In the genomic region with DNA sequence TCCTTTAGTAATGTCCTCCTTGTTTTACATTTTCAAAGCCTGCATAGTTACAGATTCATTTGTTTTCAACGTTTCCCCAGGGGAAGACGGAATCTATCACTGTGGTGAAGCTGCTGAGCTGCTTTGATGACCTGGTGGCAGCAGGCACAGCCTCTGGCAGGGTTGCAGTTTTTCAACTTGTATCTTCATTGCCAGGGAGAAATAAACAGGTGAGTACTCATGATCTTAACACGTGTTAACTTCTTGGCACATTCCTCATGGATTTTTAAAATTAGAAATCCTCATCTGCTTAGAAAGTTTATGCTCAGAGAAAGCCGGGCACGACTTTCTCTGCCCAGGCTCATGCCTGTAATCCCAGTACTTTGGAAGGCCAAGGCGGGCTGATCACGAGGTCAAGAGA, we compare ENCODE assay signal across 21 cellular contexts.
"Had no signal": no experiment of that assay in that cellular context is flagged by ENCODE, and none has a peak within 500 bp of the region (broad histone marks: within the 10 kb centered on the region; RNA-seq: fewer than 3 reads in every experiment).

No MANE protein-coding gene starts in this region.

- H3K9me3 ChIP-seq: ovary had no signal

- H3K9ac ChIP-seq: neural progenitor cell had no signal

- ATAC-seq: esophagus mucosa had no signal

- DNase-seq: activated B cell treated with CpG ODN at 0.5 μM for 24 hours; activated CD4-positive, alpha-beta T cell treated with anti-CD3 and anti-CD28 coated beads, Interleukin-2, amount 10 ng/mL, durations not matched to agents 7 days and 5 days; activated CD8-positive, alpha-beta memory T cell treated with anti-CD3 and anti-CD28 coated beads, Interleukin-2, amount 50 U/mL, for 48 hours; activated gamma-delta T cell treated with Interleukin-2 at 50 U/mL for 16 hours; aorta; immature natural killer cell; mammary epithelial cell; naive B cell; ovary; retina; small intestine; stimulated activated CD4-positive, alpha-beta T cell treated with anti-CD3 and anti-CD28 coated beads, Interleukin-4, amount 100 ng/mL, for 24 hours; stimulated activated naive CD4-positive, alpha-beta T cell had no signal

- H3K4me2 ChIP-seq: neural progenitor cell had no signal

- H3K4me3 ChIP-seq: neural progenitor cell, ovary, SJSA1, suprapubic skin had no signal

- H3K4me1 ChIP-seq: SJSA1, suprapubic skin had no signal

- H3K36me3 ChIP-seq: neural progenitor cell, ovary had no signal

- H3K27me3 ChIP-seq: neural progenitor cell, ovary, SJSA1, suprapubic skin had no signal

- H2AFZ ChIP-seq: neural progenitor cell had no signal

- FAIRE-seq: bronchial epithelial cell, endometrium, small intestine, TTC549, urothelium cell line had no signal

- H3K27ac ChIP-seq: neural progenitor cell, ovary, SJSA1, suprapubic skin had no signal
